19 cellular contexts compared by ENCODE assay signal in the genomic region with DNA sequence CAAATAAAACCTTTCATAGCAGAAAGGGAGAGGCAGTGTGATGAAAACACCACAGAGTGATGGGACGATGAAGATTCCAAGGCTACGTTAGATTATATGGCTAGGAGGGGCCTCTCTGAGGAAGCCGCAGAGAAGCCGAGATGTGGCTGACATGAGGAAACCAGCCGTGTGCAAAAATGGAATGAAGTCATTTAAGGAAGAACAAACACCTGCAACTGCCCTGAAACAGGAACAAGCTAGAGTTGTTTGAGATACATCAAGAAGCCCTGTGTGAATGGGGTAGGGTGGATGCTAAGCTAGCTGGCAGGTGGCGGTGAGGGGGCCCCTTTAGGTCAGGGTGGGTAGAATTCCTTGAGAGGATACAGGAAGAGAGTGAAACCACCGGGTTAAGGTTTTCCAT.
A peak's percentile ranks its signal among the peaks of the same experiment; 100 is the strongest.
DNase-seq lines count a peak whose midpoint lies in the region; ATAC-seq, FAIRE-seq and TF ChIP-seq lines count a peak whose summit lies in the region.
"Had no signal": no experiment of that assay in that cellular context is flagged by ENCODE, and none has a peak within 500 bp of the region (broad histone marks: within the 10 kb centered on the region; RNA-seq: fewer than 3 reads in every experiment).

No MANE protein-coding gene starts in this region.

- no peak overlapping the region for H3K4me3 Mint-ChIP-seq in activated CD4-positive, alpha-beta T cell treated with anti-CD3 and anti-CD28 coated beads for 36 hours
- H3K4me3 Mint-ChIP-seq in activated CD4-positive, alpha-beta T cell treated with anti-CD3 and anti-CD28 coated beads, Interleukin-2, amount 10 ng/mL, durations not matched to agents 24 days and 14 days: no peak overlapping the region
- no peak overlapping the region for H3K4me3 Mint-ChIP-seq in T-helper 17 cell
- H3K4me3 Mint-ChIP-seq: HFFc6, immature natural killer cell, mesothelial cell of epicardium had no signal

- WGBS in spleen, 5 donors: 20 to 37% (median 22%) methylated on average over 7 of the region's 7 CpGs

- no peak for TF ChIP-seq POLR2A in spleen (IDR thresholded peaks at IDR 0.05)

- POLR2A ChIA-PET in activated CD4-positive, alpha-beta T cell treated with anti-CD3 and anti-CD28 coated beads for 36 hours (lab: Charles Lee): no interaction called here

- H3K4me1 Mint-ChIP-seq in activated CD4-positive, alpha-beta T cell treated with anti-CD3 and anti-CD28 coated beads for 36 hours: peaks cover 24% of the 10 kb centered on the region
- H3K4me1 Mint-ChIP-seq in activated CD4-positive, alpha-beta T cell treated with anti-CD3 and anti-CD28 coated beads, Interleukin-2, amount 10 ng/mL, durations not matched to agents 24 days and 14 days: peaks cover 21% of the 10 kb centered on the region
- peaks cover 16% of the 10 kb centered on the region for H3K4me1 Mint-ChIP-seq in T-helper 17 cell

- no peaks in the 10 kb centered on the region for H4K20me1 ChIP-seq in MM.1S (ENCODE audit: insufficient read depth, low read length)

- H3K9ac ChIP-seq in MM.1S (ENCODE audit: low read length): no peak overlapping the region

- no peak for DNase-seq in activated CD4-positive, alpha-beta T cell treated with anti-CD3 and anti-CD28 coated beads for 36 hours
- no peak for DNase-seq in activated CD4-positive, alpha-beta T cell treated with anti-CD3 and anti-CD28 coated beads, Interleukin-2, amount 10 ng/mL, durations not matched to agents 24 days and 14 days
- DNase-seq in HL-60 (ENCODE audit: low read depth in 1 of 2, low spot score in 1 of 2) (peak; percentile 42 to 67), T-helper 17 cell (no peak), spleen (no peak), D341Med (ENCODE audit: low spot score) (no peak), RCC 7860 (ENCODE audit: low spot score) (no peak), MM.1S (no peak)
- DNase-seq: activated CD4-positive, alpha-beta T cell treated with anti-CD3 and anti-CD28 coated beads for 1 hour; activated T-cell treated with anti-CD3 and anti-CD28 coated beads, Interleukin-2, amount 50 U/mL, for 48 hours; amygdala; COR-L47; HFFc6; immature natural killer cell; NCI-H345; PC-3 had no signal

- H3K4me1 ChIP-seq in spleen (peaks cover 0 to 20% (median 8%) of the 10 kb centered on the region in 6 donors), MM.1S (ENCODE audit: low read length) (no peaks in the 10 kb centered on the region)
- H3K4me1 ChIP-seq: gastroesophageal sphincter had no signal

- H3K27ac ChIP-seq in HL-60 (replicated peaks) (peak overlapping the region; percentile 51), spleen (peak overlapping the region in 7 of 8 donors; percentile 27 to 84 (median 65)), MM.1S (ENCODE audit: low read length) (no peak overlapping the region)
- H3K27ac ChIP-seq: A549, gastroesophageal sphincter had no signal

- H3K9me2 ChIP-seq in MM.1S (replicated peaks; ENCODE audit: insufficient read depth, low read length): no peaks in the 10 kb centered on the region

- H3K27me3 ChIP-seq in HL-60 (ENCODE audit: insufficient read depth, poor library complexity, severe bottlenecking): no peaks in the 10 kb centered on the region
- H3K27me3 ChIP-seq in spleen (replicated peaks in 1 of 7): peaks cover 0 to 7% (median 0%) of the 10 kb centered on the region in 7 donors
- H3K27me3 ChIP-seq in MM.1S (replicated peaks; ENCODE audit: insufficient read depth, low read length): no peaks in the 10 kb centered on the region
- H3K27me3 ChIP-seq: gastroesophageal sphincter had no signal

- H3K9me3 ChIP-seq in T-helper 17 cell (ENCODE audit: control insufficient read depth, low read length, poor library complexity, severe bottlenecking): no peaks in the 10 kb centered on the region
- H3K9me3 ChIP-seq in spleen: no peaks in the 10 kb centered on the region
- no peaks in the 10 kb centered on the region for H3K9me3 ChIP-seq in MM.1S (replicated peaks; ENCODE audit: insufficient read depth, low read length)
- H3K9me3 ChIP-seq: A549, gastroesophageal sphincter had no signal

- intact Hi-C loops in activated CD4-positive, alpha-beta T cell treated with anti-CD3 and anti-CD28 coated beads for 36 hours (cut with DNase I, micrococcal nuclease): no loop called here
- intact Hi-C loops in activated CD4-positive, alpha-beta T cell treated with anti-CD3 and anti-CD28 coated beads, Interleukin-2, amount 10 ng/mL, durations not matched to agents 24 days and 14 days (cut with micrococcal nuclease): no loop called here
- intact Hi-C loops in spleen (cut with DNase I; ENCODE audit: low total_unique reads): no loop called here

- no peak for TF ChIP-seq CTCF in HL-60 (IDR thresholded peaks at IDR 0.05; ENCODE audit: insufficient read depth, low read length)
- TF ChIP-seq CTCF in spleen (IDR thresholded peaks at IDR 0.05 in 8 of 11, conservative IDR thresholded peaks at IDR 0.05 in 3 of 11): no peak
- TF ChIP-seq CTCF in MM.1S (IDR thresholded peaks at IDR 0.05; ENCODE audit: low read length): no peak

- H2AFZ ChIP-seq in MM.1S (ENCODE audit: low read length): no peak overlapping the region

- FAIRE-seq in RCC 7860 (lab: Jason Lieb, UNC): no peak
- FAIRE-seq: A549 had no signal

- no peaks in the 10 kb centered on the region for H3K9me3 Mint-ChIP-seq in activated CD4-positive, alpha-beta T cell treated with anti-CD3 and anti-CD28 coated beads for 36 hours (ENCODE audit: low read depth)
- no peaks in the 10 kb centered on the region for H3K9me3 Mint-ChIP-seq in activated CD4-positive, alpha-beta T cell treated with anti-CD3 and anti-CD28 coated beads, Interleukin-2, amount 10 ng/mL, durations not matched to agents 24 days and 14 days
- H3K9me3 Mint-ChIP-seq: HFFc6, immature natural killer cell, mesothelial cell of epicardium had no signal

- no peaks in the 10 kb centered on the region for H3K79me2 ChIP-seq in MM.1S (ENCODE audit: low read length)

- no peaks in the 10 kb centered on the region for H3K36me3 Mint-ChIP-seq in activated CD4-positive, alpha-beta T cell treated with anti-CD3 and anti-CD28 coated beads for 36 hours (ENCODE audit: low read depth)
- no peaks in the 10 kb centered on the region for H3K36me3 Mint-ChIP-seq in activated CD4-positive, alpha-beta T cell treated with anti-CD3 and anti-CD28 coated beads, Interleukin-2, amount 10 ng/mL, durations not matched to agents 24 days and 14 days (ENCODE audit: low read depth)
- peaks cover 8% of the 10 kb centered on the region for H3K36me3 Mint-ChIP-seq in T-helper 17 cell (ENCODE audit: low read depth)
- H3K36me3 Mint-ChIP-seq: immature natural killer cell, mesothelial cell of epicardium had no signal

- CTCF ChIA-PET in activated CD4-positive, alpha-beta T cell treated with anti-CD3 and anti-CD28 coated beads for 36 hours (lab: Charles Lee): interaction anchor here (0.9 kb wide), 1 partner anchor 8 kb away, joined by 4 read pairs; no protein-coding TSS in a partner anchor

- no peaks in the 10 kb centered on the region for H3K36me3 ChIP-seq in spleen
- H3K36me3 ChIP-seq in MM.1S (replicated peaks; ENCODE audit: insufficient read depth, low read length): no peaks in the 10 kb centered on the region
- H3K36me3 ChIP-seq: gastroesophageal sphincter had no signal

- H3K4me3 ChIP-seq in HL-60 (replicated peaks; ENCODE audit: insufficient read depth, low read length) (no peak overlapping the region), spleen (peak overlapping the region in 1 of 8 donors; percentile 37), MM.1S (ENCODE audit: low read length) (no peak overlapping the region)
- H3K4me3 ChIP-seq: A549, gastroesophageal sphincter had no signal

- ATAC-seq in activated CD4-positive, alpha-beta T cell treated with anti-CD3 and anti-CD28 coated beads for 36 hours: peak; percentile 39
- peak; percentile 40 for ATAC-seq in T-helper 17 cell
- ATAC-seq: A549, gastroesophageal sphincter, PC-3 had no signal

- no peaks in the 10 kb centered on the region for H3F3A ChIP-seq in MM.1S (ENCODE audit: insufficient read depth, low read length)

- no peak overlapping the region for H3K4me2 ChIP-seq in MM.1S (ENCODE audit: low read depth, low read length)
- H3K4me2 ChIP-seq: A549 had no signal

- H3K27me3 Mint-ChIP-seq in activated CD4-positive, alpha-beta T cell treated with anti-CD3 and anti-CD28 coated beads for 36 hours: peaks cover 12% of the 10 kb centered on the region
- peaks cover 14% of the 10 kb centered on the region for H3K27me3 Mint-ChIP-seq in activated CD4-positive, alpha-beta T cell treated with anti-CD3 and anti-CD28 coated beads, Interleukin-2, amount 10 ng/mL, durations not matched to agents 24 days and 14 days
- H3K27me3 Mint-ChIP-seq in T-helper 17 cell: peaks cover 25% of the 10 kb centered on the region

- H3K27ac Mint-ChIP-seq in activated CD4-positive, alpha-beta T cell treated with anti-CD3 and anti-CD28 coated beads for 36 hours: no peak overlapping the region
- no peak overlapping the region for H3K27ac Mint-ChIP-seq in activated CD4-positive, alpha-beta T cell treated with anti-CD3 and anti-CD28 coated beads, Interleukin-2, amount 10 ng/mL, durations not matched to agents 24 days and 14 days
- H3K27ac Mint-ChIP-seq in T-helper 17 cell: no peak overlapping the region
- H3K27ac Mint-ChIP-seq: HFFc6, immature natural killer cell, mesothelial cell of epicardium had no signal

Comparison
In these comparisons a context has a peak if more than half of its experiments do, and no peak if none do; other contexts are left out.
1. DNase-seq: peak in HL-60 (2 of 2); none in activated CD4-positive, alpha-beta T cell treated with anti-CD3 and anti-CD28 coated beads for 36 hours (single experiment), activated CD4-positive, alpha-beta T cell treated with anti-CD3 and anti-CD28 coated beads, Interleukin-2, amount 10 ng/mL, durations not matched to agents 24 days and 14 days (single experiment), T-helper 17 cell (0 of 3), spleen (single experiment), D341Med (single experiment), RCC 7860 (single experiment) and MM.1S (single experiment).